In genomic region chr17:16652252-16652651, GRCh38 we compare ENCODE assay signal across 10 cellular contexts. TPM values are rescaled to one million over a fixed set of nuclear protein-coding genes. Genes with fewer than 3 reads are reported as not detected.
A peak's percentile ranks its signal among the peaks of the same experiment; 100 is the strongest.
DNase-seq lines count a peak whose midpoint lies in the region; ATAC-seq and TF ChIP-seq lines count a peak whose summit lies in the region.
"Had no signal": no experiment of that assay in that cellular context is flagged by ENCODE, and none has a peak within 500 bp of the region (broad histone marks: within the 10 kb centered on the region; RNA-seq: fewer than 3 reads in every experiment).

No MANE protein-coding gene starts in this region.

- TF ChIP-seq CTCF in cardiac muscle cell (IDR thresholded peaks at IDR 0.05; ENCODE audit: low read depth, low read length) (no peak), fibroblast of villous mesenchyme (IDR thresholded peaks at IDR 0.05; ENCODE audit: insufficient read depth, low read depth, low read length) (no peak)

- H3K27me3 ChIP-seq in cardiac muscle cell: no peaks in the 10 kb centered on the region

- DNase-seq in cardiac muscle cell (ENCODE audit: low read depth in 1 of 2, low spot score in 1 of 2) (no peak), left cardiac atrium (no peak), T-cell (no peak), fibroblast of villous mesenchyme (ENCODE audit: low read depth) (no peak)
- no peak for DNase-seq in activated CD4-positive, CD25-positive, alpha-beta regulatory T cell treated with anti-CD3 and anti-CD28 coated beads, Interleukin-2, amount 50 U/mL, for 72 hours
- no peak for DNase-seq in effector CD4-positive, alpha-beta T cell
- DNase-seq: activated CD4-positive, alpha-beta T cell treated with anti-CD3 and anti-CD28 coated beads, Interleukin-2, amount 10 ng/mL, durations not matched to agents 24 days and 14 days; NCI-H1930 had no signal

- H3K36me3 ChIP-seq in cardiac muscle cell: no peaks in the 10 kb centered on the region

- no peak overlapping the region for H3K27ac Mint-ChIP-seq in T-cell
- H3K27ac Mint-ChIP-seq in stimulated activated memory B cell treated with anti-CD40 and anti-IgM and Interleukin-4, amounts not matched to agents 10 μg/mL and 1 μg/mL and 100 μg/mL, for 72 hours: no peak overlapping the region

- no peak for ATAC-seq in left cardiac atrium
- ATAC-seq in T-cell (replicated peaks in 1 of 4): no peak
- no peak for ATAC-seq in stimulated activated memory B cell treated with anti-CD40 and anti-IgM and Interleukin-4, amounts not matched to agents 10 μg/mL and 1 μg/mL and 100 μg/mL, for 72 hours
- ATAC-seq in HG03095 (IDR thresholded peaks at IDR 0.05; ENCODE audit: unreplicated experiment): no peak

- CTCF ChIA-PET in T-cell (lab: Charles Lee): interaction anchor here in 1 of 2 donors (0.6 kb wide), 1 partner anchor 115 kb away, joined by 3 read pairs; no protein-coding TSS in a partner anchor

- intact Hi-C loops in left cardiac atrium (cut with DNase I): no loop called here

- no peaks in the 10 kb centered on the region for H3K27me3 Mint-ChIP-seq in T-cell
- H3K27me3 Mint-ChIP-seq in stimulated activated memory B cell treated with anti-CD40 and anti-IgM and Interleukin-4, amounts not matched to agents 10 μg/mL and 1 μg/mL and 100 μg/mL, for 72 hours: no peaks in the 10 kb centered on the region

- peak overlapping the region; percentile 77 to 87 (median 80) for H3K4me3 Mint-ChIP-seq in T-cell
- peak overlapping the region; percentile 20 for H3K4me3 Mint-ChIP-seq in stimulated activated memory B cell treated with anti-CD40 and anti-IgM and Interleukin-4, amounts not matched to agents 10 μg/mL and 1 μg/mL and 100 μg/mL, for 72 hours

- H3K4me3 ChIP-seq in cardiac muscle cell (peak overlapping the region; percentile 45), fibroblast of villous mesenchyme (ENCODE audit: low read depth, low read length) (peak overlapping the region; percentile 78)

- peaks cover 16% of the 10 kb centered on the region for H3K36me3 Mint-ChIP-seq in T-cell
- H3K36me3 Mint-ChIP-seq in stimulated activated memory B cell treated with anti-CD40 and anti-IgM and Interleukin-4, amounts not matched to agents 10 μg/mL and 1 μg/mL and 100 μg/mL, for 72 hours: peaks cover 11% of the 10 kb centered on the region

- no peaks in the 10 kb centered on the region for H3K9me3 ChIP-seq in cardiac muscle cell (ENCODE audit: low read depth)

- POLR2A ChIA-PET in T-cell (lab: Charles Lee): interaction anchor here in 1 of 2 donors (1.4 kb wide), 1 partner anchor 65 kb away, joined by 3 read pairs; no protein-coding TSS in a partner anchor

- no peak overlapping the region for H3K27ac ChIP-seq in cardiac muscle cell

- no peaks in the 10 kb centered on the region for H3K9me3 Mint-ChIP-seq in T-cell
- H3K9me3 Mint-ChIP-seq in stimulated activated memory B cell treated with anti-CD40 and anti-IgM and Interleukin-4, amounts not matched to agents 10 μg/mL and 1 μg/mL and 100 μg/mL, for 72 hours: no peaks in the 10 kb centered on the region
- H3K9me3 Mint-ChIP-seq: activated CD4-positive, alpha-beta T cell treated with anti-CD3 and anti-CD28 coated beads, Interleukin-2, amount 10 ng/mL, durations not matched to agents 24 days and 14 days had no signal

- H3K4me1 ChIP-seq in cardiac muscle cell (ENCODE audit: low read depth): no peaks in the 10 kb centered on the region

- H3K4me1 Mint-ChIP-seq in T-cell: peaks cover 18 to 23% (median 21%) of the 10 kb centered on the region in 3 donors
- H3K4me1 Mint-ChIP-seq in stimulated activated memory B cell treated with anti-CD40 and anti-IgM and Interleukin-4, amounts not matched to agents 10 μg/mL and 1 μg/mL and 100 μg/mL, for 72 hours: peaks cover 24% of the 10 kb centered on the region

RNA-seq across cellular contexts. Expression of gene ZNF624, which starts 1.4 kb away (rescaled TPM):
- total RNA-seq in cardiac muscle cell (3.3 and 6.9 TPM in 2 replicates), left cardiac atrium (1 to 10 TPM; 1.3 to 2.7 TPM), T-cell (10 to 100 TPM in 3 of 5 donors, 1 to 10 TPM in 2; 5.7 to 12.4 (median 10.3) TPM), fibroblast of villous mesenchyme (4.7 and 5.5 TPM in 2 replicates)
- 2.5 and 3.9 TPM in 2 replicates for polyA plus RNA-seq in cardiac muscle cell

RNA-seq across cellular contexts. Expression of gene CCDC144A, which starts 37.8 kb away (rescaled TPM):
- total RNA-seq in cardiac muscle cell (0.11 and 0.15 TPM in 2 replicates), left cardiac atrium (1 to 10 TPM; 3.4 to 4.7 TPM), T-cell (10 to 100 TPM in 2 of 5 donors, 1 to 10 TPM in 2, under 1 TPM in 1; 0.38 to 22.3 (median 8.0) TPM), fibroblast of villous mesenchyme (10.3 and 13.8 TPM in 2 replicates)
- polyA plus RNA-seq in cardiac muscle cell: 0.24 and 1.1 TPM in 2 replicates
